In the genomic region with DNA sequence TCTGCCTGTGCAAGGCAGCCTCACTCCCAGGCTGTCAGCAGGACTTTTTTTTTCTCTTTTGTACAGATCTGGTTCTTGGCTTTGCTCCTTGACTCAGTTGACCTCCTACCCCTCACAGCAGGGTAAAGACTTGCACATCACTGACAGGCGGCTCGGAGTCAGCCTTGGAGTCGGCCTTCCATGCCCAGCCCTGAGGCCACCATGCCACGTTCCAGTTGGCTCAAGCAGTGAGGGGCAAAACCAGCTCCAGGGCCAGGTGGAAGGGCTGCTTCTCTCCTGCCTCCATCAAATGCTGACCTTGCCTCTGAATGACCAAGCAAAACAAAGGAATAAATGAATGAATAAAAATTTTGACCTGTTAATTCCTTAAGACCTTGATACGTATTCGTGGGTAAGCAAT, we compare ENCODE assay signal across 1 cellular context.
TF ChIP-seq lines count a peak whose summit lies in the region.

No MANE protein-coding gene starts in this region.

TF ChIP-seq in HepG2, 621 proteins besides CTCF, POLR2A, EP300 and RAD21 (continued from another document):
- TF ChIP-seq ZBTB44 (CRISPR knock-in tag; IDR thresholded peaks at IDR 0.05) (no peak), ATF5 (CRISPR knock-in tag; IDR thresholded peaks at IDR 0.05; ENCODE audit: low read depth) (no peak), ZNF614 (CRISPR knock-in tag; IDR thresholded peaks at IDR 0.05; ENCODE audit: borderline replicate concordance) (no peak), ZNF280D (CRISPR knock-in tag; IDR thresholded peaks at IDR 0.05) (no peak), SNAPC2 (CRISPR knock-in tag; IDR thresholded peaks at IDR 0.05) (no peak), ZNF75D (CRISPR knock-in tag; IDR thresholded peaks at IDR 0.05; ENCODE audit: borderline replicate concordance) (no peak), TBX3 (IDR thresholded peaks at IDR 0.05; ENCODE audit: borderline replicate concordance) (no peak)
- TF ChIP-seq, protein P1, sequence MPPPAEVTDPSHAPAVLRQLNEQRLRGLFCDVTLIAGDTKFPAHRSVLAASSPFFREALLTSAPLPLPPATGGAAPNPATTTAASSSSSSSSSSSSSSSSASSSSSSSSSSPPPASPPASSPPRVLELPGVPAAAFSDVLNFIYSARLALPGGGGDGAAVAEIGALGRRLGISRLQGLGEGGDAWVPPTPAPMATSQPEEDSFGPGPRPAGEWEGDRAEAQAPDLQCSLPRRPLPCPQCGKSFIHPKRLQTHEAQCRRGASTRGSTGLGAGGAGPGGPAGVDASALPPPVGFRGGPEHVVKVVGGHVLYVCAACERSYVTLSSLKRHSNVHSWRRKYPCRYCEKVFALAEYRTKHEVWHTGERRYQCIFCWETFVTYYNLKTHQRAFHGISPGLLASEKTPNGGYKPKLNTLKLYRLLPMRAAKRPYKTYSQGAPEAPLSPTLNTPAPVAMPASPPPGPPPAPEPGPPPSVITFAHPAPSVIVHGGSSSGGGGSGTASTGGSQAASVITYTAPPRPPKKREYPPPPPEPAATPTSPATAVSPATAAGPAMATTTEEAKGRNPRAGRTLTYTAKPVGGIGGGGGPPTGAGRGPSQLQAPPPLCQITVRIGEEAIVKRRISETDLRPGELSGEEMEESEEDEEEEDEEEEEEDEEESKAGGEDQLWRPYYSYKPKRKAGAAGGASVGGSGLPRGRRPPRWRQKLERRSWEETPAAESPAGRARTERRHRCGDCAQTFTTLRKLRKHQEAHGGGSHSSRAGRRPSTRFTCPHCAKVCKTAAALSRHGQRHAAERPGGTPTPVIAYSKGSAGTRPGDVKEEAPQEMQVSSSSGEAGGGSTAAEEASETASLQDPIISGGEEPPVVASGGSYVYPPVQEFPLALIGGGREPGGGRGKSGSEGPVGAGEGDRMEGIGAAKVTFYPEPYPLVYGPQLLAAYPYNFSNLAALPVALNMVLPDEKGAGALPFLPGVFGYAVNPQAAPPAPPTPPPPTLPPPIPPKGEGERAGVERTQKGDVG (CRISPR knock-in tag; IDR thresholded peaks at IDR 0.05; ENCODE audit: borderline replicate concordance): no peak
